Comparison of ENCODE assay signal across 8 cellular contexts in genomic region chr11:57324886-57325734, GRCh38. TPM values are rescaled to one million over a fixed set of nuclear protein-coding genes. Genes with fewer than 3 reads are reported as not detected.
DNase-seq lines count a peak whose midpoint lies in the region; ATAC-seq, FAIRE-seq and TF ChIP-seq lines count a peak whose summit lies in the region.

A gene with protein sequence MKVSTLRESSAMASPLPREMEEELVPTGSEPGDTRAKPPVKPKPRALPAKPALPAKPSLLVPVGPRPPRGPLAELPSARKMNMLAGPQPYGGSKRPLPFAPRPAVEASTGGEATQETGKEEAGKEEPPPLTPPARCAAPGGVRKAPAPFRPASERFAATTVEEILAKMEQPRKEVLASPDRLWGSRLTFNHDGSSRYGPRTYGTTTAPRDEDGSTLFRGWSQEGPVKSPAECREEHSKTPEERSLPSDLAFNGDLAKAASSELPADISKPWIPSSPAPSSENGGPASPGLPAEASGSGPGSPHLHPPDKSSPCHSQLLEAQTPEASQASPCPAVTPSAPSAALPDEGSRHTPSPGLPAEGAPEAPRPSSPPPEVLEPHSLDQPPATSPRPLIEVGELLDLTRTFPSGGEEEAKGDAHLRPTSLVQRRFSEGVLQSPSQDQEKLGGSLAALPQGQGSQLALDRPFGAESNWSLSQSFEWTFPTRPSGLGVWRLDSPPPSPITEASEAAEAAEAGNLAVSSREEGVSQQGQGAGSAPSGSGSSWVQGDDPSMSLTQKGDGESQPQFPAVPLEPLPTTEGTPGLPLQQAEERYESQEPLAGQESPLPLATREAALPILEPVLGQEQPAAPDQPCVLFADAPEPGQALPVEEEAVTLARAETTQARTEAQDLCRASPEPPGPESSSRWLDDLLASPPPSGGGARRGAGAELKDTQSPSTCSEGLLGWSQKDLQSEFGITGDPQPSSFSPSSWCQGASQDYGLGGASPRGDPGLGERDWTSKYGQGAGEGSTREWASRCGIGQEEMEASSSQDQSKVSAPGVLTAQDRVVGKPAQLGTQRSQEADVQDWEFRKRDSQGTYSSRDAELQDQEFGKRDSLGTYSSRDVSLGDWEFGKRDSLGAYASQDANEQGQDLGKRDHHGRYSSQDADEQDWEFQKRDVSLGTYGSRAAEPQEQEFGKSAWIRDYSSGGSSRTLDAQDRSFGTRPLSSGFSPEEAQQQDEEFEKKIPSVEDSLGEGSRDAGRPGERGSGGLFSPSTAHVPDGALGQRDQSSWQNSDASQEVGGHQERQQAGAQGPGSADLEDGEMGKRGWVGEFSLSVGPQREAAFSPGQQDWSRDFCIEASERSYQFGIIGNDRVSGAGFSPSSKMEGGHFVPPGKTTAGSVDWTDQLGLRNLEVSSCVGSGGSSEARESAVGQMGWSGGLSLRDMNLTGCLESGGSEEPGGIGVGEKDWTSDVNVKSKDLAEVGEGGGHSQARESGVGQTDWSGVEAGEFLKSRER (N-terminal part only) (minus strand): TSS chr11:57324952. CDS start chr11:57321885, 3,067 bp downstream.

- peak within 1 kb of the TSS; percentile 92 for H3K4me2 ChIP-seq in OCI-LY1 (ENCODE audit: low read length)

- 4% methylated on average over 34 to 57 of the region's 61 CpGs for WGBS in mesodermal cell (ENCODE audit: insufficient coverage in 2 of 2), 2 experiments

- H3K27me3 ChIP-seq in HUES6 (ENCODE audit: control insufficient read depth, insufficient read depth, low read length), result no peaks in the 10 kb centered on the region
- no peaks in the 10 kb centered on the region for H3K27me3 ChIP-seq in OCI-LY1 (ENCODE audit: insufficient read depth, low read length)

- H3K9ac ChIP-seq in HUES6 (ENCODE audit: low read length) (peak within 1 kb of the TSS; percentile 94), OCI-LY1 (ENCODE audit: low read length) (peak within 1 kb of the TSS; percentile 89)

- 0 out of 2 replicates have a peak, but pooled peaks cover 4% of the 10 kb centered on the region for H3F3A ChIP-seq in OCI-LY1 (ENCODE audit: insufficient read depth, low read length)

- DNase-seq in D341Med (ENCODE audit: low spot score), result peak; percentile 96
- peak; percentile 94 for DNase-seq in activated CD8-positive, alpha-beta memory T cell treated with anti-CD3 and anti-CD28 coated beads, Interleukin-2, amount 50 U/mL, for 48 hours
- DNase-seq in stimulated activated CD8-positive, alpha-beta memory T cell treated with anti-CD3 and anti-CD28 coated beads, Interleukin-15, amount 100 ng/mL, for 24 hours (ENCODE audit: low read depth), result peak; percentile 80

- peaks cover 60% of the 10 kb centered on the region for H3K36me3 ChIP-seq in HUES6 (ENCODE audit: control insufficient read depth, insufficient read depth, low read length)
- H3K36me3 ChIP-seq in OCI-LY1 (ENCODE audit: insufficient read depth, low read length), result peaks cover 47% of the 10 kb centered on the region
- H3K36me3 ChIP-seq in mesodermal cell (ENCODE audit: control insufficient read depth, insufficient read depth, low read length), result peaks cover 61% of the 10 kb centered on the region

- FAIRE-seq in endometrium (lab: Jason Lieb, UNC), result peak; percentile 90

- H3K79me2 ChIP-seq in OCI-LY1 (ENCODE audit: insufficient read depth, low read length), result no peaks in the 10 kb centered on the region

- peaks cover 34% of the 10 kb centered on the region for H3K4me1 ChIP-seq in HUES6 (ENCODE audit: control insufficient read depth, insufficient read depth, low read length)
- H3K4me1 ChIP-seq in OCI-LY1 (ENCODE audit: insufficient read depth, low read length, severe bottlenecking), result peaks cover 39% of the 10 kb centered on the region
- H3K4me1 ChIP-seq in mesodermal cell (ENCODE audit: control insufficient read depth, insufficient read depth, low read length, poor library complexity, severe bottlenecking), result peaks cover 38% of the 10 kb centered on the region

- no peaks in the 10 kb centered on the region for H3K9me2 ChIP-seq in OCI-LY1 (ENCODE audit: low read depth, low read length)

- peak; percentile 87 for ATAC-seq in GM21423 (IDR thresholded peaks at IDR 0.05; ENCODE audit: unreplicated experiment)

- TF ChIP-seq CTCF in OCI-LY1 (IDR thresholded peaks at IDR 0.05; ENCODE audit: low read length), result no peak

- H3K9me3 ChIP-seq in HUES6 (ENCODE audit: control insufficient read depth, insufficient read depth, low read depth, low read length) (no peaks in the 10 kb centered on the region), OCI-LY1 (ENCODE audit: low read length) (no peaks in the 10 kb centered on the region), mesodermal cell (ENCODE audit: control insufficient read depth, low read length) (no peaks in the 10 kb centered on the region)

- H3K27ac ChIP-seq in HUES6 (ENCODE audit: low read depth, low read length) (peak within 1 kb of the TSS; percentile 95), OCI-LY1 (ENCODE audit: low read depth, low read length, poor library complexity, severe bottlenecking) (peak within 1 kb of the TSS; percentile 88), mesodermal cell (ENCODE audit: low read depth, low read length, severe bottlenecking) (peak within 1 kb of the TSS; percentile 99)

- peak within 1 kb of the TSS; percentile 68 for H3K4me3 ChIP-seq in HUES6 (ENCODE audit: low read depth, low read length)
- H3K4me3 ChIP-seq in OCI-LY1 (ENCODE audit: low read depth, low read length, poor library complexity, severe bottlenecking), result peak within 1 kb of the TSS; percentile 69
- peak within 1 kb of the TSS; percentile 80 for H3K4me3 ChIP-seq in mesodermal cell (ENCODE audit: extremely low read depth, insufficient read depth, low read length, poor library complexity, severe bottlenecking)

- H2AFZ ChIP-seq in OCI-LY1 (ENCODE audit: low read length), result no peak within 1 kb of the TSS

- H4K20me1 ChIP-seq in OCI-LY1 (ENCODE audit: insufficient read depth, low read length), result no peaks in the 10 kb centered on the region

RNA-seq across cellular contexts. Expression of the gene that starts here (rescaled TPM):
- 125 TPM for polyA plus RNA-seq in mesodermal cell (2013, experiment 1 of 2)
- polyA plus RNA-seq in mesodermal cell (2013, experiment 2 of 2), result 103 TPM

Comparison
In these comparisons a context has a peak if more than half of its experiments do, and no peak if none do; other contexts are left out.
1. Peak in every context shown above with its lines: DNase-seq, ATAC-seq, H3K4me3 ChIP-seq and H3K27ac ChIP-seq.